17 cellular contexts compared by ENCODE assay signal in the genomic region with DNA sequence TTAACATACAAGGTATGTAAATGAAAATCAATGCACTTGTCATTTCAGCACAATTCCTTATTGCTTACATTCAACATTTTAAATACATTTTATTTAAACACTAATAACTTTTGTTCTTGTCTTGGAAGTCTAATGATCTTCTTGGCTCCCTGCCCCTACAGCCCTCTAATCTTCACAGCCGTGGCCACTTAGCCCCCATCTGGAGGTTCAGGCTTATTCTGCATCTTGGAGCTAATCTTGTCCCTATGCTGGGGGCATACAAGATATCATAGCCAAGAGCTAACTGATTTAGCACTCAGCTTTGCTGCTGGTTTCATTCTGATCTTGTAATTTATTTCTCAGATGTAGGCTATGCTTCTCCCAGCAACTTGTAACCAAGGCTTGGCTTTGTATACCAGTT.
A peak's percentile ranks its signal among the peaks of the same experiment; 100 is the strongest.
DNase-seq lines count a peak whose midpoint lies in the region; TF ChIP-seq lines count a peak whose summit lies in the region.
"Had no signal": no experiment of that assay in that cellular context is flagged by ENCODE, and none has a peak within 500 bp of the region (broad histone marks: within the 10 kb centered on the region; RNA-seq: fewer than 3 reads in every experiment).

No MANE protein-coding gene starts in this region.

- H3K27me3 ChIP-seq in WERI-Rb-1 (ENCODE audit: insufficient read depth, low read depth, severe bottlenecking) = no peaks in the 10 kb centered on the region
- H3K27me3 ChIP-seq in uterus = no peaks in the 10 kb centered on the region

- H3K4me1 ChIP-seq in uterus = no peaks in the 10 kb centered on the region
- H3K4me1 ChIP-seq: Caco-2 had no signal

- H3K4me3 ChIP-seq in WERI-Rb-1 (ENCODE audit: low read depth, low read length) = peak overlapping the region; percentile 8; the same call in 1 of the 2 replicates
- no peak overlapping the region for H3K4me3 ChIP-seq in uterus

- H3K9me3 ChIP-seq in WERI-Rb-1 (ENCODE audit: severe bottlenecking) = no peaks in the 10 kb centered on the region
- H3K9me3 ChIP-seq in uterus = no peaks in the 10 kb centered on the region
- H3K9me3 ChIP-seq: Caco-2 had no signal

- H3K36me3 ChIP-seq in WERI-Rb-1 (no peaks in the 10 kb centered on the region), uterus (no peaks in the 10 kb centered on the region)

- intact Hi-C loops in uterus (cut with DNase I; ENCODE audit: low total_unique reads) = loop anchor here (5.0 kb wide), 1 partner anchor 317 kb away; no protein-coding TSS in a partner anchor

- DNase-seq in NCI-H345 (lab: John Stamatoyannopoulos, UW) = peak; percentile 18
- no peak for DNase-seq in NCI-H345 treated with DMSO at 0.1 percent for 48 hours (lab: John Stamatoyannopoulos, UW; ENCODE audit: unreplicated experiment)
- peak; percentile 68 to 91 for DNase-seq in NCI-H524 (lab: John Stamatoyannopoulos, UW)
- peak; percentile 88 for DNase-seq in WERI-Rb-1
- DNase-seq in activated CD4-positive, alpha-beta T cell treated with anti-CD3 and anti-CD28 coated beads for 4 hours = no peak
- no peak for DNase-seq in uterus
- DNase-seq in dedifferentiated amniotic fluid mesenchymal stem cell (ENCODE audit: extremely low spot score) = no peak
- DNase-seq: ACHN; Caco-2; CD4-positive, alpha-beta T cell; DMS53; GDM1; GOT3; H7; HFFc6; KBM-7 had no signal

- no peak for TF ChIP-seq POLR2A in uterus (IDR thresholded peaks at IDR 0.05)

- TF ChIP-seq CTCF in WERI-Rb-1 (IDR thresholded peaks at IDR 0.05; ENCODE audit: low read depth, low read length) = no peak
- no peak for TF ChIP-seq CTCF in uterus (IDR thresholded peaks at IDR 0.05)

- peak overlapping the region; percentile 71 for H3K27ac ChIP-seq in WERI-Rb-1
- no peak overlapping the region for H3K27ac ChIP-seq in uterus
- H3K27ac ChIP-seq: C4-2B had no signal

Comparison
In these comparisons a context has a peak if more than half of its experiments do, and no peak if none do; other contexts are left out.
1. DNase-seq: peak in NCI-H345 (single experiment), NCI-H524 (2 of 2) and WERI-Rb-1 (single experiment); none in NCI-H345 treated with DMSO at 0.1 percent for 48 hours (single experiment), activated CD4-positive, alpha-beta T cell treated with anti-CD3 and anti-CD28 coated beads for 4 hours (0 of 2), uterus (0 of 2) and dedifferentiated amniotic fluid mesenchymal stem cell (single experiment).